In the genomic region with DNA sequence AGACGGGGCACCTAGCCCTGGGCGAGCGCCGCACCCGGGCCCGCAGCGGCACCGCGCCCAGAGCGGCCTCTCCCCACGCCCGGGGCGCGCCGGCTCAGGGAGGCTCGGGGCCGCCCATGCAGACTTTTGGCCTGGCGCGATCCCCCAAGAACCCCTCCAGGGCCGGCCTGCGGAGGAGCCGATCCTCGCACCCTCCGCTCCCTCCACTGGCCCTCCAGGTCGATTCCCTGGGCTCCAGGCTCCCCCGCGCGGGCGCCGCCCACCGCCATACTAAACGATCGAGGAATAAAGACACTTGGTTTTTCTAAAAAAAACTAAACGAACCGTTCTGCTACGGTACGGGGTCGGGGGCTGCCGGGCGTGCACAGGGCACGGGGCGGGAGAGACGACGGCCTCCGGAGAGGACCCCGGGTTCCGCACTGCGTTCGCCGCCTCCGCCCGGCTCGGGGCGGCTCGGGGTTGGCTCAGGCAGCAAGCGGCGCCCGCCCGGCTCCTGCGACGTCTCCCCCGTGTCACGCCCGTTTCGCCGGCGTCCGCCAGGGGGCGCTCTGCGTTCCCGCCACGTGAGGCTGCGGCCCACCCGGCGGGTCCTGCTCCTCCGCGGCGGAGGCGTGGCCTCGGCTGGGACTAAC, we compare ENCODE assay signal across 8 cellular contexts. TPM values are rescaled to one million over a fixed set of nuclear protein-coding genes. Genes with fewer than 3 reads are reported as not detected.
DNase-seq lines count a peak whose midpoint lies in the region; ATAC-seq lines count a peak whose summit lies in the region.

No MANE protein-coding gene starts in this region.

- peaks cover 22% of the 10 kb centered on the region for H3K4me1 Mint-ChIP-seq in activated T-helper 2 cell treated with anti-CD3 and anti-CD28 coated beads, Interferon-gamma antibody, Interleukin-2, Interleukin-4, amounts not matched to agents 10 μg/mL and 5 μg/mL and 100 μg/mL, durations not matched to agents 14 hours and 24 hours and 36 hours (ENCODE audit: low read depth)
- H3K4me1 Mint-ChIP-seq in natural killer cell treated with Interleukin-12 subunit alpha and Interleukin-12 subunit beta and Interleukin-15 and Interleukin-18, amount 100 ng/mL, for 72 hours (ENCODE audit: low read depth in 2 of 2), result peaks cover 12 to 27% of the 10 kb centered on the region in 2 donors

- peak overlapping the region; percentile 90 for H3K4me3 Mint-ChIP-seq in activated T-helper 2 cell treated with anti-CD3 and anti-CD28 coated beads, Interferon-gamma antibody, Interleukin-2, Interleukin-4, amounts not matched to agents 10 μg/mL and 5 μg/mL and 100 μg/mL, durations not matched to agents 14 hours and 24 hours and 36 hours (ENCODE audit: low read depth)
- peak overlapping the region; percentile 81 for H3K4me3 Mint-ChIP-seq in natural killer cell treated with Interleukin-12 subunit alpha and Interleukin-12 subunit beta and Interleukin-15 and Interleukin-18, amount 100 ng/mL, for 72 hours

- intact Hi-C loops in activated T-helper 2 cell treated with anti-CD3 and anti-CD28 coated beads, Interferon-gamma antibody, Interleukin-2, Interleukin-4, amounts not matched to agents 10 μg/mL and 5 μg/mL and 100 μg/mL, durations not matched to agents 14 hours and 24 hours and 36 hours (cut with micrococcal nuclease), result loop anchor here (1.0 to 10.0 kb wide), 5 partner anchors 15 to 126 kb away; a partner anchor contains a TSS

- H3K9me3 Mint-ChIP-seq in activated T-helper 2 cell treated with anti-CD3 and anti-CD28 coated beads, Interferon-gamma antibody, Interleukin-2, Interleukin-4, amounts not matched to agents 10 μg/mL and 5 μg/mL and 100 μg/mL, durations not matched to agents 14 hours and 24 hours and 36 hours, result no peaks in the 10 kb centered on the region
- H3K9me3 Mint-ChIP-seq in natural killer cell treated with Interleukin-12 subunit alpha and Interleukin-12 subunit beta and Interleukin-15 and Interleukin-18, amount 100 ng/mL, for 72 hours, result no peaks in the 10 kb centered on the region

- no peaks in the 10 kb centered on the region for H3K36me3 Mint-ChIP-seq in activated T-helper 2 cell treated with anti-CD3 and anti-CD28 coated beads, Interferon-gamma antibody, Interleukin-2, Interleukin-4, amounts not matched to agents 10 μg/mL and 5 μg/mL and 100 μg/mL, durations not matched to agents 14 hours and 24 hours and 36 hours (ENCODE audit: low read depth)
- H3K36me3 Mint-ChIP-seq in natural killer cell treated with Interleukin-12 subunit alpha and Interleukin-12 subunit beta and Interleukin-15 and Interleukin-18, amount 100 ng/mL, for 72 hours, result no peaks in the 10 kb centered on the region

- no peaks in the 10 kb centered on the region for H3K27me3 Mint-ChIP-seq in activated T-helper 2 cell treated with anti-CD3 and anti-CD28 coated beads, Interferon-gamma antibody, Interleukin-2, Interleukin-4, amounts not matched to agents 10 μg/mL and 5 μg/mL and 100 μg/mL, durations not matched to agents 14 hours and 24 hours and 36 hours (ENCODE audit: low read depth)
- H3K27me3 Mint-ChIP-seq in natural killer cell treated with Interleukin-12 subunit alpha and Interleukin-12 subunit beta and Interleukin-15 and Interleukin-18, amount 100 ng/mL, for 72 hours, result no peaks in the 10 kb centered on the region

- peak; percentile 96 for ATAC-seq in natural killer cell treated with Interleukin-12 subunit alpha and Interleukin-12 subunit beta and Interleukin-15 and Interleukin-18, amount 100 ng/mL, for 72 hours

- DNase-seq in ELF-1 (ENCODE audit: low read depth, low spot score), result peak; percentile 97
- DNase-seq in GOT3 (lab: John Stamatoyannopoulos, UW), result peak; percentile 86
- peak; percentile 84 for DNase-seq in LHCN-M2 (ENCODE audit: low read depth)
- DNase-seq in RPMI8226, result peak; percentile 45
- DNase-seq in activated T-helper 2 cell treated with anti-CD3 and anti-CD28 coated beads, Interferon-gamma antibody, Interleukin-2, Interleukin-4, amounts not matched to agents 10 μg/mL and 5 μg/mL and 100 μg/mL, durations not matched to agents 14 hours and 24 hours and 36 hours (ENCODE audit: low spot score), result peak; percentile 98
- peak; percentile 82 for DNase-seq in fibroblast of peridontal ligament (ENCODE audit: extremely low read depth)
- peak; percentile 98 for DNase-seq in natural killer cell treated with Interleukin-12 subunit alpha and Interleukin-12 subunit beta and Interleukin-15 and Interleukin-18, amount 100 ng/mL, for 72 hours (ENCODE audit: low spot score)
- DNase-seq in stimulated activated naive CD4-positive, alpha-beta T cell treated with Interleukin-2 at 50 U/mL for 16 hours (lab: John Stamatoyannopoulos, UW), result peak; percentile 94

- peak overlapping the region; percentile 71 for H3K27ac Mint-ChIP-seq in activated T-helper 2 cell treated with anti-CD3 and anti-CD28 coated beads, Interferon-gamma antibody, Interleukin-2, Interleukin-4, amounts not matched to agents 10 μg/mL and 5 μg/mL and 100 μg/mL, durations not matched to agents 14 hours and 24 hours and 36 hours
- H3K27ac Mint-ChIP-seq in natural killer cell treated with Interleukin-12 subunit alpha and Interleukin-12 subunit beta and Interleukin-15 and Interleukin-18, amount 100 ng/mL, for 72 hours, result peak overlapping the region; percentile 39 to 82

RNA-seq across cellular contexts. Expression of a gene that starts 0.4 kb away (rescaled TPM):
- total RNA-seq in LHCN-M2 (2014; rRNA removed), result 0.51 and 0.52 TPM in 2 replicates
- polyA plus RNA-seq in LHCN-M2 (2012), result 0.32 TPM
- 12.3 and 13.4 TPM in 2 replicates for total RNA-seq in activated T-helper 2 cell treated with anti-CD3 and anti-CD28 coated beads, Interferon-gamma antibody, Interleukin-2, Interleukin-4, amounts not matched to agents 10 μg/mL and 5 μg/mL and 100 μg/mL, durations not matched to agents 14 hours and 24 hours and 36 hours
- 1 to 10 TPM; 2.5 to 5.1 TPM for total RNA-seq in natural killer cell treated with Interleukin-12 subunit alpha and Interleukin-12 subunit beta and Interleukin-15 and Interleukin-18, amount 100 ng/mL, for 72 hours

RNA-seq across cellular contexts. Expression of a gene that starts 7.8 kb away (rescaled TPM):
- 6.1 and 11.0 TPM in 2 replicates for total RNA-seq in LHCN-M2 (2014; rRNA removed)
- polyA plus RNA-seq in LHCN-M2 (2012), result 6.5 TPM
- 0.87 and 0.94 TPM in 2 replicates for total RNA-seq in activated T-helper 2 cell treated with anti-CD3 and anti-CD28 coated beads, Interferon-gamma antibody, Interleukin-2, Interleukin-4, amounts not matched to agents 10 μg/mL and 5 μg/mL and 100 μg/mL, durations not matched to agents 14 hours and 24 hours and 36 hours
- 10 to 100 TPM in 1 of 2 donors, 1 to 10 TPM in 1; 8.7 to 14.2 TPM for total RNA-seq in natural killer cell treated with Interleukin-12 subunit alpha and Interleukin-12 subunit beta and Interleukin-15 and Interleukin-18, amount 100 ng/mL, for 72 hours

RNA-seq across cellular contexts. Expression of a gene that starts 14.8 kb away (rescaled TPM):
- total RNA-seq in LHCN-M2 (2014; rRNA removed), result 325 and 383 TPM in 2 replicates
- polyA plus RNA-seq in LHCN-M2 (2012), result 1,006 TPM
- 330 and 341 TPM in 2 replicates for total RNA-seq in activated T-helper 2 cell treated with anti-CD3 and anti-CD28 coated beads, Interferon-gamma antibody, Interleukin-2, Interleukin-4, amounts not matched to agents 10 μg/mL and 5 μg/mL and 100 μg/mL, durations not matched to agents 14 hours and 24 hours and 36 hours
- 100 to 1,000 TPM; 286 to 393 TPM for total RNA-seq in natural killer cell treated with Interleukin-12 subunit alpha and Interleukin-12 subunit beta and Interleukin-15 and Interleukin-18, amount 100 ng/mL, for 72 hours

RNA-seq across cellular contexts. Expression of a gene that starts 32.7 kb away (rescaled TPM):
- 0.69 and 1.6 TPM in 2 replicates for total RNA-seq in LHCN-M2 (2014; rRNA removed)
- 0.50 TPM for polyA plus RNA-seq in LHCN-M2 (2012)
- total RNA-seq in activated T-helper 2 cell treated with anti-CD3 and anti-CD28 coated beads, Interferon-gamma antibody, Interleukin-2, Interleukin-4, amounts not matched to agents 10 μg/mL and 5 μg/mL and 100 μg/mL, durations not matched to agents 14 hours and 24 hours and 36 hours, result 8.1 and 9.0 TPM in 2 replicates
- total RNA-seq in natural killer cell treated with Interleukin-12 subunit alpha and Interleukin-12 subunit beta and Interleukin-15 and Interleukin-18, amount 100 ng/mL, for 72 hours, result 1 to 10 TPM in 1 of 2 donors, under 1 TPM in 1; 0.36 to 1.4 TPM

RNA-seq across cellular contexts. Expression of a gene that starts 34.7 kb away (rescaled TPM):
- 26.0 and 29.2 TPM in 2 replicates for total RNA-seq in LHCN-M2 (2014; rRNA removed)
- polyA plus RNA-seq in LHCN-M2 (2012), result 29.8 TPM
- total RNA-seq in activated T-helper 2 cell treated with anti-CD3 and anti-CD28 coated beads, Interferon-gamma antibody, Interleukin-2, Interleukin-4, amounts not matched to agents 10 μg/mL and 5 μg/mL and 100 μg/mL, durations not matched to agents 14 hours and 24 hours and 36 hours, result 12.5 and 13.8 TPM in 2 replicates
- 10 to 100 TPM; 12.5 to 20.5 TPM for total RNA-seq in natural killer cell treated with Interleukin-12 subunit alpha and Interleukin-12 subunit beta and Interleukin-15 and Interleukin-18, amount 100 ng/mL, for 72 hours

Comparison
In these comparisons a context has a peak if more than half of its experiments do, and no peak if none do; other contexts are left out.
1. Peak in every context shown above with its lines: DNase-seq and ATAC-seq.
2. DNase-seq: peak in every context shown above with its lines; median percentile 98 in activated T-helper 2 cell treated with anti-CD3 and anti-CD28 coated beads, Interferon-gamma antibody, Interleukin-2, Interleukin-4, amounts not matched to agents 10 μg/mL and 5 μg/mL and 100 μg/mL, durations not matched to agents 14 hours and 24 hours and 36 hours; 98 in natural killer cell treated with Interleukin-12 subunit alpha and Interleukin-12 subunit beta and Interleukin-15 and Interleukin-18, amount 100 ng/mL, for 72 hours; 97 in ELF-1; 94 in stimulated activated naive CD4-positive, alpha-beta T cell treated with Interleukin-2 at 50 U/mL for 16 hours; 86 in GOT3; 84 in LHCN-M2; 82 in fibroblast of peridontal ligament; 45 in RPMI8226.